ENCODE assay signal across 32 cellular contexts in genomic region chr18:57087985-57088384, GRCh38. TPM values are rescaled to one million over a fixed set of nuclear protein-coding genes. Genes with fewer than 3 reads are reported as not detected.
DNase-seq lines count a peak whose midpoint lies in the region; ATAC-seq, FAIRE-seq and TF ChIP-seq lines count a peak whose summit lies in the region.
"Had no signal": no experiment of that assay in that cellular context is flagged by ENCODE, and none has a peak within 500 bp of the region (broad histone marks: within the 10 kb centered on the region; RNA-seq: fewer than 3 reads in every experiment).

No MANE protein-coding gene starts in this region.

- H3K4me3 ChIP-seq in BLaER1 (no peak overlapping the region), SK-N-SH (ENCODE audit: low read depth in 2 of 2, low read length in 1 of 2) (no peak overlapping the region)
- H3K4me3 ChIP-seq: A549, colonic mucosa, HAP-1, heart right ventricle, SJSA1 had no signal

- no peaks in the 10 kb centered on the region for H3K9me2 ChIP-seq in SK-N-SH

- H3K27ac ChIP-seq in BLaER1 (no peak overlapping the region), SK-N-SH (ENCODE audit: low read depth in 2 of 2, low read length in 1 of 2) (no peak overlapping the region)
- H3K27ac ChIP-seq: A549, colonic mucosa, heart right ventricle, SJSA1 had no signal

- TF ChIP-seq CTCF in SK-N-SH (IDR thresholded peaks at IDR 0.05), result no peak
- TF ChIP-seq CTCF in D721Med (IDR thresholded peaks at IDR 0.05; ENCODE audit: insufficient read depth, missing control alignments), result no peak

- FAIRE-seq in HTR-8/SVneo (lab: Jason Lieb, UNC) (no peak), D721Med (lab: Jason Lieb, UNC) (no peak)
- FAIRE-seq: A549, GM18507, RCC 7860 had no signal

- no peaks in the 10 kb centered on the region for H3K36me3 ChIP-seq in BLaER1
- no peaks in the 10 kb centered on the region for H3K36me3 ChIP-seq in SK-N-SH (replicated peaks in 1 of 2; ENCODE audit: control insufficient read depth in 1 of 2, insufficient read depth in 2 of 2, low read length in 1 of 2)
- H3K36me3 ChIP-seq: colonic mucosa, HAP-1, heart right ventricle, SJSA1 had no signal

- CTCF ChIA-PET in SK-N-SH (lab: Yijun Ruan, JAX), result interaction anchor here (2.1 kb wide), 1 partner anchor 350 kb away, joined by 5 read pairs; no protein-coding TSS in a partner anchor

- H3K27me3 ChIP-seq in BLaER1 (peaks cover 38% of the 10 kb centered on the region), SK-N-SH (ENCODE audit: insufficient read depth) (no peaks in the 10 kb centered on the region)
- H3K27me3 ChIP-seq: colonic mucosa had no signal

- H3K4me1 ChIP-seq in BLaER1 (peaks cover 39% of the 10 kb centered on the region), SK-N-SH (ENCODE audit: control insufficient read depth in 1 of 2, insufficient read depth in 2 of 2, low read depth in 1 of 2, low read length in 1 of 2) (no peaks in the 10 kb centered on the region)
- H3K4me1 ChIP-seq: A549, colonic mucosa, heart right ventricle, SJSA1 had no signal

- H3K9ac ChIP-seq in BLaER1 (no peak overlapping the region), SK-N-SH (no peak overlapping the region)

- peak; percentile 85 for ATAC-seq in left colon
- ATAC-seq in HG02870 (IDR thresholded peaks at IDR 0.05; ENCODE audit: unreplicated experiment), result no peak
- ATAC-seq: A549; CD8-positive, alpha-beta T cell; heart right ventricle; left lobe of liver; stimulated activated naive CD8-positive, alpha-beta T cell treated with anti-CD3 and anti-CD28 coated beads, Interleukin-15, amount 100 ng/mL, for 72 hours had no signal

- H3K9me3 ChIP-seq in BLaER1, result peaks cover 13% of the 10 kb centered on the region
- no peaks in the 10 kb centered on the region for H3K9me3 ChIP-seq in SK-N-SH
- H3K9me3 ChIP-seq: A549, colonic mucosa, HAP-1, SJSA1 had no signal

- intact Hi-C loops in left colon (cut with DNase I, micrococcal nuclease), result no loop called here

- H3K4me2 ChIP-seq in BLaER1, result peak overlapping the region; percentile 79; the same call in 1 of the 2 replicates
- no peak overlapping the region for H3K4me2 ChIP-seq in SK-N-SH
- H3K4me2 ChIP-seq: A549 had no signal

- H2AFZ ChIP-seq in SK-N-SH (ENCODE audit: low read depth), result no peak overlapping the region

- TF ChIP-seq EP300 in SK-N-SH (IDR thresholded peaks at IDR 0.05; ENCODE audit: borderline replicate concordance in 1 of 2, low read depth in 1 of 2, low read length in 1 of 2), result no peak

- no peaks in the 10 kb centered on the region for H3K79me2 ChIP-seq in SK-N-SH (ENCODE audit: insufficient read depth)

- H4K20me1 ChIP-seq in BLaER1 (peaks cover 13% of the 10 kb centered on the region; the same call in 1 of the 2 replicates), SK-N-SH (ENCODE audit: insufficient read depth) (no peaks in the 10 kb centered on the region)

- H3F3A ChIP-seq in SK-N-SH (replicated peaks; ENCODE audit: insufficient read depth), result no peaks in the 10 kb centered on the region

- POLR2A ChIA-PET in SK-N-SH (lab: Yijun Ruan, JAX), result no interaction called here

- WGBS in SK-N-SH (ENCODE audit: low lambda C conversion rate), result 28% methylated on average over 7 of the region's 7 CpGs

- TF ChIP-seq RAD21 in SK-N-SH (IDR thresholded peaks at IDR 0.05; ENCODE audit: low read length), result no peak

- DNase-seq in HTR-8/SVneo (ENCODE audit: insufficient read length, low spot score), result peak; percentile 3
- peak; percentile 18 for DNase-seq in astrocyte of the hippocampus (ENCODE audit: low read depth, low spot score)
- DNase-seq in left colon, result no peak
- no peak for DNase-seq in SK-N-SH
- no peak for DNase-seq in D721Med (ENCODE audit: insufficient read length, low spot score)
- DNase-seq in HuH-7.5 (ENCODE audit: low spot score), result no peak
- DNase-seq: activated CD4-positive, alpha-beta T cell treated with anti-CD3 and anti-CD28 coated beads, Interleukin-2, amount 50 U/mL, for 48 hours; activated CD4-positive, CD25-positive, alpha-beta regulatory T cell; activated CD8-positive, alpha-beta memory T cell treated with anti-CD3 and anti-CD28 coated beads, Interleukin-2, amount 50 U/mL, for 4 hours; activated naive CD4-positive, alpha-beta T cell treated with anti-CD3 and anti-CD28 coated beads for 36 hours; AML-193; CD8-positive, alpha-beta T cell; colonic mucosa; effector CD8-positive, alpha-beta T cell; erythroblast; heart right ventricle; IMR-90; mesenchymal stem cell; NCI-H1105; NCI-H187 treated with DMSO at 0.1 percent for 48 hours; stimulated activated naive CD8-positive, alpha-beta T cell treated with anti-CD3 and anti-CD28 coated beads, Interleukin-15, amount 100 ng/mL, for 72 hours had no signal

TF ChIP-seq in SK-N-SH, 30 proteins besides CTCF, POLR2A, EP300 and RAD21:
- TF ChIP-seq MEF2A (IDR thresholded peaks at IDR 0.05; ENCODE audit: borderline replicate concordance, low read depth) (no peak), FOSL2 (IDR thresholded peaks at IDR 0.05; ENCODE audit: borderline replicate concordance, low read depth) (no peak), MXI1 (IDR thresholded peaks at IDR 0.05; ENCODE audit: low read depth, low read length) (no peak), GATA2 (CRISPR knock-in tag; IDR thresholded peaks at IDR 0.05) (no peak), GABPA (IDR thresholded peaks at IDR 0.05; ENCODE audit: low read depth) (no peak), SMC3 (IDR thresholded peaks at IDR 0.05; ENCODE audit: low read depth, low read length) (no peak), RFX5 (IDR thresholded peaks at IDR 0.05; ENCODE audit: low read length) (no peak), EZH2phosphoT487 (IDR thresholded peaks at IDR 0.05; ENCODE audit: borderline replicate concordance, low read depth) (no peak), RCOR1 (IDR thresholded peaks at IDR 0.05; ENCODE audit: low read length) (no peak), NFIC (IDR thresholded peaks at IDR 0.05; ENCODE audit: borderline replicate concordance) (no peak), USF2 (IDR thresholded peaks at IDR 0.05; ENCODE audit: borderline replicate concordance, low read depth, low read length) (no peak), REST (IDR thresholded peaks at IDR 0.05; ENCODE audit: low read depth, low read length) (no peak)

RNA-seq across cellular contexts. Expression of gene BOD1L2, which starts 58.9 kb away (rescaled TPM):
- not detected for total RNA-seq in left colon
- polyA plus RNA-seq in SK-N-SH (2012; rRNA removed), result not detected in 2 replicates
- polyA plus RNA-seq in SK-N-SH (2012; cell fraction: cytosol; rRNA removed), result not detected in 2 replicates
- not detected in 2 replicates for polyA plus RNA-seq in SK-N-SH (2012; cell fraction: nucleus; rRNA removed)
- total RNA-seq: activated naive CD4-positive, alpha-beta T cell treated with anti-CD3 and anti-CD28 coated beads for 36 hours; activated T-helper 1 cell treated with anti-CD3 and anti-CD28 coated beads, Interleukin-12 subunit alpha, Interleukin-12 subunit beta, Interleukin-2, Interleukin-4 antibody, amounts not matched to agents 30 ng/mL and 10 ng/mL and 1 ng/mL, durations not matched to agents 14 hours and 24 hours and 36 hours; CD8-positive, alpha-beta T cell; colonic mucosa; heart right ventricle; IMR-90; left lobe of liver; posterior vena cava; SJSA1; T-helper 1 cell treated with Interleukin-12 subunit alpha and Interleukin-12 subunit beta and Interleukin-4 antibody, amounts not matched to agents 30 ng/mL and 1 ng/mL, for 36 hours had no signal
- polyA plus RNA-seq: A549, heart right ventricle, IMR-90 had no signal

Comparison
In these comparisons a context has a peak if more than half of its experiments do, and no peak if none do; other contexts are left out.
1. DNase-seq: peak in HTR-8/SVneo (single experiment) and astrocyte of the hippocampus (single experiment); none in left colon (0 of 2), SK-N-SH (single experiment), D721Med (single experiment) and HuH-7.5 (single experiment).